In genomic region chr10:33337335-33337854, GRCh38 we compare ENCODE assay signal across 9 cellular contexts. TPM values are rescaled to one million over a fixed set of nuclear protein-coding genes. Genes with fewer than 3 reads are reported as not detected.
DNase-seq lines count a peak whose midpoint lies in the region; ATAC-seq and TF ChIP-seq lines count a peak whose summit lies in the region.
"Had no signal": no experiment of that assay in that cellular context is flagged by ENCODE, and none has a peak within 500 bp of the region (broad histone marks: within the 10 kb centered on the region; RNA-seq: fewer than 3 reads in every experiment).

No MANE protein-coding gene starts in this region.

- peak overlapping the region; percentile 50 for H3K4me3 Mint-ChIP-seq in stimulated activated naive CD8-positive, alpha-beta T cell treated with anti-CD3 and anti-CD28 coated beads, Interleukin-15, Interleukin-2, amounts not matched to agents 100 ng/mL and 50 ng/mL, for 24 hours

- no peak for DNase-seq in stimulated activated naive CD8-positive, alpha-beta T cell treated with anti-CD3 and anti-CD28 coated beads, Interleukin-15, Interleukin-2, amounts not matched to agents 100 U/mL and 50 U/mL, for 24 hours
- DNase-seq in colonic mucosa, result peak; percentile 26
- DNase-seq in lung (ENCODE audit: low spot score), result no peak
- no peak for DNase-seq in NCI-H1048 (lab: John Stamatoyannopoulos, UW)

- H3K36me3 Mint-ChIP-seq in stimulated activated naive CD8-positive, alpha-beta T cell treated with anti-CD3 and anti-CD28 coated beads, Interleukin-15, Interleukin-2, amounts not matched to agents 100 ng/mL and 50 ng/mL, for 24 hours (ENCODE audit: low read depth), result no peaks in the 10 kb centered on the region

- peaks cover 34% of the 10 kb centered on the region for H3K4me1 Mint-ChIP-seq in stimulated activated naive CD8-positive, alpha-beta T cell treated with anti-CD3 and anti-CD28 coated beads, Interleukin-15, Interleukin-2, amounts not matched to agents 100 ng/mL and 50 ng/mL, for 24 hours (ENCODE audit: low read depth)

- H3K9me3 ChIP-seq in colonic mucosa (no peaks in the 10 kb centered on the region), lung (ENCODE audit: control insufficient read depth in 2 of 2, insufficient read depth in 1 of 2, low read length in 1 of 2) (no peaks in the 10 kb centered on the region)

- peaks cover 53% of the 10 kb centered on the region for H3K27me3 Mint-ChIP-seq in stimulated activated naive CD8-positive, alpha-beta T cell treated with anti-CD3 and anti-CD28 coated beads, Interleukin-15, Interleukin-2, amounts not matched to agents 100 ng/mL and 50 ng/mL, for 24 hours

- H3K9me3 Mint-ChIP-seq in stimulated activated naive CD8-positive, alpha-beta T cell treated with anti-CD3 and anti-CD28 coated beads, Interleukin-15, Interleukin-2, amounts not matched to agents 100 ng/mL and 50 ng/mL, for 24 hours, result no peaks in the 10 kb centered on the region

- H3K27me3 ChIP-seq in colonic mucosa (peaks cover 8% of the 10 kb centered on the region), lung (ENCODE audit: control insufficient read depth, insufficient read depth) (no peaks in the 10 kb centered on the region)

- peak overlapping the region; percentile 65 for H3K4me3 ChIP-seq in colonic mucosa
- no peak overlapping the region for H3K4me3 ChIP-seq in lung
- H3K4me3 ChIP-seq: SK-N-MC had no signal

- H3K27ac Mint-ChIP-seq in stimulated activated naive CD8-positive, alpha-beta T cell treated with anti-CD3 and anti-CD28 coated beads, Interleukin-15, Interleukin-2, amounts not matched to agents 100 ng/mL and 50 ng/mL, for 24 hours, result no peak overlapping the region

- H3K27ac ChIP-seq in colonic mucosa, result peak overlapping the region; percentile 73
- peak overlapping the region; percentile 86 to 94 for H3K27ac ChIP-seq in lung (ENCODE audit: low read depth in 1 of 2, low read length in 1 of 2)
- H3K27ac ChIP-seq: SK-N-MC had no signal

- ATAC-seq in stimulated activated naive CD8-positive, alpha-beta T cell treated with anti-CD3 and anti-CD28 coated beads, Interleukin-15, Interleukin-2, amounts not matched to agents 100 U/mL and 50 U/mL, for 24 hours, result no peak
- no peak for ATAC-seq in lung (ENCODE audit: insufficient read depth, low FRiP score)
- no peak for ATAC-seq in HG03045 (IDR thresholded peaks at IDR 0.05; ENCODE audit: unreplicated experiment)
- ATAC-seq in HG03280 (IDR thresholded peaks at IDR 0.05; ENCODE audit: unreplicated experiment), result no peak
- ATAC-seq in GM19328 (IDR thresholded peaks at IDR 0.05; ENCODE audit: unreplicated experiment), result no peak

- H3K4me1 ChIP-seq in colonic mucosa (no peaks in the 10 kb centered on the region), lung (ENCODE audit: control insufficient read depth in 2 of 2, insufficient read depth in 2 of 2, low read length in 2 of 2) (peaks cover 0 to 6% of the 10 kb centered on the region in 2 donors)

- no peaks in the 10 kb centered on the region for H3K36me3 ChIP-seq in colonic mucosa
- H3K36me3 ChIP-seq in lung (ENCODE audit: control insufficient read depth in 2 of 2, insufficient read depth in 2 of 2, low read length in 2 of 2), result no peaks in the 10 kb centered on the region

- intact Hi-C loops in colonic mucosa (cut with DNase I), result loop anchor here (10.0 kb wide), 1 partner anchor 143 kb away; no protein-coding TSS in a partner anchor

- TF ChIP-seq CTCF in colonic mucosa (IDR thresholded peaks at IDR 0.05), result no peak
- TF ChIP-seq CTCF in lung (IDR thresholded peaks at IDR 0.05; ENCODE audit: control extremely low read depth, extremely low read depth), result no peak

- 34 to 44% methylated on average over 8 of the region's 8 CpGs for WGBS in lung, 2 donors

- peak overlapping the region in 1 of 2 donors; percentile 21 for H3K9ac ChIP-seq in colonic mucosa (ENCODE audit: low read depth in 2 of 2, low read length in 2 of 2)

RNA-seq across cellular contexts. Expression of gene NRP1, which starts 2.9 kb away (rescaled TPM):
- total RNA-seq in colonic mucosa (10 to 100 TPM; 11.7 to 18.4 TPM), lung (100 to 1,000 TPM in 1 of 2 donors, 10 to 100 TPM in 1; 95.8 to 188 TPM)
- polyA plus RNA-seq in lung, result 10 to 100 TPM; 18.5 to 47.6 TPM

Comparison
In these comparisons a context has a peak if more than half of its experiments do, and no peak if none do; other contexts are left out.
1. RNA of gene NRP1, which starts 2.9 kb away (total RNA-seq): 95.8 to 188 TPM in lung; 11.7 to 18.4 TPM in colonic mucosa; every median in the first group is over 4 times any median in the second.